8 cellular contexts compared by ENCODE assay signal in the genomic region with DNA sequence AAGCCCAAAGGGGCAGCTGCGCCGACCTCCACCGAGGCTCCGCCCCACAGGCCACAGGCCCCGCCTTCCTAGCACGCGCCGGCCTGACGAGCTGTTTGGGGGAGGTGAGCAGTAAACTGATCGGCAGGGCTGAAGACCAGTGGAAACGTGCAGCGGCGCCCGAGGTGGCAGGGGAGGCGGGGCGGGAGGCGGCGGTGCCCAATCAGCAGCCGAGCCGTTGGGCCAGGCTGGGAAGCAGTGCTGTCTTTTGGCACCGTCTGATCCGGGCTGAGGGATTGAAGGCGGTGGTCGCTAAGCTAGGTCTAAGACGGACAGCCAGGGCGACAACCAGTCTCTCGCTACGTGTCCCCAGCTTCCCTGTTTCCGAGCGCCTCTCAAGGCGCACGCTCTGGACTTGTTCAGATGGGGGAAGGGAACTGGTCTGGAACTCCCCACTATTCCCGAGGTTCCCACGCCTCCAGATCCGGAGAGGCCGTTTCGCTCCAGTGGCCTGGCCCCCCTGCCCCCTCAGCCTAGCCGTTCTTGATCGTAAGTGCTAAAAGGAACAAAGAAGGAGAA. TPM values are rescaled to one million over a fixed set of nuclear protein-coding genes. Genes with fewer than 3 reads are reported as not detected.
DNase-seq lines count a peak whose midpoint lies in the region; ATAC-seq and TF ChIP-seq lines count a peak whose summit lies in the region.

A gene with protein sequence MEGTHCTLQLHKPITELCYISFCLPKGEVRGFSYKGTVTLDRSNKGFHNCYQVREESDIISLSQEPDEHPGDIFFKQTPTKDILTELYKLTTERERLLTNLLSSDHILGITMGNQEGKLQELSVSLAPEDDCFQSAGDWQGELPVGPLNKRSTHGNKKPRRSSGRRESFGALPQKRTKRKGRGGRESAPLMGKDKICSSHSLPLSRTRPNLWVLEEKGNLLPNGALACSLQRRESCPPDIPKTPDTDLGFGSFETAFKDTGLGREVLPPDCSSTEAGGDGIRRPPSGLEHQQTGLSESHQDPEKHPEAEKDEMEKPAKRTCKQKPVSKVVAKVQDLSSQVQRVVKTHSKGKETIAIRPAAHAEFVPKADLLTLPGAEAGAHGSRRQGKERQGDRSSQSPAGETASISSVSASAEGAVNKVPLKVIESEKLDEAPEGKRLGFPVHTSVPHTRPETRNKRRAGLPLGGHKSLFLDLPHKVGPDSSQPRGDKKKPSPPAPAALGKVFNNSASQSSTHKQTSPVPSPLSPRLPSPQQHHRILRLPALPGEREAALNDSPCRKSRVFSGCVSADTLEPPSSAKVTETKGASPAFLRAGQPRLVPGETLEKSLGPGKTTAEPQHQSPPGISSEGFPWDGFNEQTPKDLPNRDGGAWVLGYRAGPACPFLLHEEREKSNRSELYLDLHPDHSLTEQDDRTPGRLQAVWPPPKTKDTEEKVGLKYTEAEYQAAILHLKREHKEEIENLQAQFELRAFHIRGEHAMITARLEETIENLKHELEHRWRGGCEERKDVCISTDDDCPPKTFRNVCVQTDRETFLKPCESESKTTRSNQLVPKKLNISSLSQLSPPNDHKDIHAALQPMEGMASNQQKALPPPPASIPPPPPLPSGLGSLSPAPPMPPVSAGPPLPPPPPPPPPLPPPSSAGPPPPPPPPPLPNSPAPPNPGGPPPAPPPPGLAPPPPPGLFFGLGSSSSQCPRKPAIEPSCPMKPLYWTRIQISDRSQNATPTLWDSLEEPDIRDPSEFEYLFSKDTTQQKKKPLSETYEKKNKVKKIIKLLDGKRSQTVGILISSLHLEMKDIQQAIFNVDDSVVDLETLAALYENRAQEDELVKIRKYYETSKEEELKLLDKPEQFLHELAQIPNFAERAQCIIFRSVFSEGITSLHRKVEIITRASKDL (N-terminal part only) (minus strand): TSS at position 11 of the 558 bp plus-strand sequence. CDS start 39,800 bp downstream, outside the sequence.

- ATAC-seq in GM21390 (IDR thresholded peaks at IDR 0.05; ENCODE audit: unreplicated experiment) (peak; percentile 96), foreskin keratinocyte (peak; percentile 100)
- ATAC-seq in stimulated activated naive B cell treated with anti-CD40 and anti-IgM and Interleukin-4, amounts not matched to agents 10 μg/mL and 1 μg/mL and 100 μg/mL, for 72 hours (replicated peaks), result peak; percentile 99 to 100

- peak within 1 kb of the TSS; percentile 52 for H3K27ac ChIP-seq in foreskin keratinocyte

- peaks cover 72% of the 10 kb centered on the region for H3K4me1 Mint-ChIP-seq in nephron progenitor cell
- peaks cover 10 to 16% of the 10 kb centered on the region in 2 donors for H3K4me1 Mint-ChIP-seq in stimulated activated naive B cell treated with anti-CD40 and anti-IgM and Interleukin-4, amounts not matched to agents 10 μg/mL and 1 μg/mL and 100 μg/mL, for 72 hours

- peak within 1 kb of the TSS; percentile 98 for H3K27ac Mint-ChIP-seq in nephron progenitor cell
- peak within 1 kb of the TSS; percentile 56 for H3K27ac Mint-ChIP-seq in stimulated activated naive B cell treated with anti-CD40 and anti-IgM and Interleukin-4, amounts not matched to agents 10 μg/mL and 1 μg/mL and 100 μg/mL, for 72 hours

- H3K27me3 ChIP-seq in foreskin keratinocyte, result peaks cover 28% of the 10 kb centered on the region

- peak within 1 kb of the TSS; percentile 87 for H3K4me3 Mint-ChIP-seq in nephron progenitor cell
- peak within 1 kb of the TSS; percentile 76 to 78 for H3K4me3 Mint-ChIP-seq in stimulated activated naive B cell treated with anti-CD40 and anti-IgM and Interleukin-4, amounts not matched to agents 10 μg/mL and 1 μg/mL and 100 μg/mL, for 72 hours

- H3K9me3 Mint-ChIP-seq in nephron progenitor cell, result no peaks in the 10 kb centered on the region
- no peaks in the 10 kb centered on the region for H3K9me3 Mint-ChIP-seq in stimulated activated naive B cell treated with anti-CD40 and anti-IgM and Interleukin-4, amounts not matched to agents 10 μg/mL and 1 μg/mL and 100 μg/mL, for 72 hours

- no peaks in the 10 kb centered on the region for H3K4me1 ChIP-seq in foreskin keratinocyte

- TF ChIP-seq CTCF in foreskin keratinocyte (conservative IDR thresholded peaks at IDR 0.05), result no peak
- no peak for TF ChIP-seq CTCF in nephron progenitor cell (IDR thresholded peaks at IDR 0.05)

- H3K27me3 Mint-ChIP-seq in nephron progenitor cell (ENCODE audit: low read depth, poor library complexity), result peaks cover 6% of the 10 kb centered on the region
- H3K27me3 Mint-ChIP-seq in stimulated activated naive B cell treated with anti-CD40 and anti-IgM and Interleukin-4, amounts not matched to agents 10 μg/mL and 1 μg/mL and 100 μg/mL, for 72 hours, result peaks cover 33 to 68% of the 10 kb centered on the region in 2 donors

- no peaks in the 10 kb centered on the region for H3K36me3 Mint-ChIP-seq in nephron progenitor cell (ENCODE audit: low read depth)
- H3K36me3 Mint-ChIP-seq in stimulated activated naive B cell treated with anti-CD40 and anti-IgM and Interleukin-4, amounts not matched to agents 10 μg/mL and 1 μg/mL and 100 μg/mL, for 72 hours, result peaks cover 0 to 2% of the 10 kb centered on the region in 2 donors

- DNase-seq in CMK (ENCODE audit: low read depth), result peak; percentile 81
- peak in 74 of 76 experiments; percentile 50 to 95 (median 84) for DNase-seq in HUDEP-2 (lab: John Stamatoyannopoulos, UW; ENCODE audit: unreplicated experiment in 76 of 76)
- peak; percentile 59 to 83 for DNase-seq in SHP77 (lab: John Stamatoyannopoulos, UW)
- peak; percentile 92 for DNase-seq in activated naive CD4-positive, alpha-beta T cell treated with Interleukin-2 at 50 U/mL for 16 hours
- DNase-seq in foreskin keratinocyte, result peak; percentile 65 to 80
- peak; percentile 99 for DNase-seq in nephron progenitor cell
- DNase-seq in stimulated activated naive B cell treated with anti-CD40 and anti-IgM and Interleukin-4, amounts not matched to agents 10 μg/mL and 1 μg/mL and 100 μg/mL, for 72 hours, result peak; percentile 83

RNA-seq across cellular contexts. Expression of the gene that starts here (rescaled TPM):
- 1.7 TPM in 2 replicates for total RNA-seq in foreskin keratinocyte
- polyA plus RNA-seq in foreskin keratinocyte, result 0.26 and 0.30 TPM in 2 replicates

Comparison
In these comparisons a context has a peak if more than half of its experiments do, and no peak if none do; other contexts are left out.
1. Peak in every context shown above with its lines: DNase-seq, ATAC-seq and H3K27ac ChIP-seq.